ENCODE assay signal across 33 cellular contexts in the genomic region with DNA sequence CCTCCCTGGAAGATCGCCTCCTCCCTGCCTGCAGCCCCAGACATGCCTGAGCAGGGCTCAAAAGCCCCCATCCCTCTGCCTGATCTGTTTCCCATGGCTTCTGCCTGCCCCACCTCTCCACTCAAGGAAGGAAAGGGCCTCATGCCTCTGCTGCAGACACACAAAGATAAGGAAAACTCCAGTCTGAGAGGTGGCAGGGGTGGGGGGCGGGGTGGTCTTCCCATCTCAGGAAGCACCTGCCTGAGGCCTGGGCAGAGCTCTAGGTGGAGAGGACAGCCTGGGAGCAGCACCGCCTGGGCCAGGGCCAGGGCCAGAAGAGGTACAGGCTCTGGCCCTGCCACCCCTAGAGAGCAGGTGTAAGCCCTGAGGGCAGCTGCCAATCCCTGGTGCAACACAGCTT. TPM values are rescaled to one million over a fixed set of nuclear protein-coding genes. Genes with fewer than 3 reads are reported as not detected.
"Had no signal": no experiment of that assay in that cellular context is flagged by ENCODE, and none has a peak within 500 bp of the region (broad histone marks: within the 10 kb centered on the region; RNA-seq: fewer than 3 reads in every experiment).

No MANE protein-coding gene starts in this region.

- H3K36me3 ChIP-seq: adrenal gland, breast epithelium, MG63, Peyer's patch, SJSA1 had no signal

- DNase-seq: activated CD4-positive, alpha-beta T cell treated with anti-CD3 and anti-CD28 coated beads for 36 hours; activated CD4-positive, alpha-beta T cell treated with anti-CD3 and anti-CD28 coated beads, Interleukin-2, amount 10 ng/mL, durations not matched to agents 7 days and 5 days; activated CD4-positive, alpha-beta T cell treated with anti-CD3 and anti-CD28 coated beads, Interleukin-2, amount 50 U/mL, for 48 hours; activated CD8-positive, alpha-beta T cell treated with anti-CD3 and anti-CD28 coated beads, Interleukin-2, amount 10 ng/mL, durations not matched to agents 7 days and 5 days; activated gamma-delta T cell treated with Interleukin-2 at 50 U/mL for 16 hours; activated naive CD4-positive, alpha-beta T cell treated with anti-CD3 and anti-CD28 coated beads for 36 hours; activated T-cell treated with anti-CD3 and anti-CD28 coated beads for 4 hours; activated T-cell treated with anti-CD3 and anti-CD28 coated beads, Interleukin-2, amount 50 U/mL, for 4 hours; adrenal gland; body of pancreas; Kasumi-1; KG1; MG63; NCI-H1048; NCI-H1105 treated with DMSO at 0.1 percent for 48 hours; NCI-H1436 treated with DMSO at 0.1 percent for 48 hours; NCI-H1694 treated with DMSO at 0.1 percent for 48 hours; NCI-H2029; NCI-H345; NCI-H524 treated with DMSO at 0.1 percent for 48 hours; Peyer's patch; RPMI8226; SHP77 treated with DMSO at 0.1 percent for 48 hours; SK-N-SH had no signal

- H3K27ac ChIP-seq: adrenal gland, body of pancreas, breast epithelium, Peyer's patch, SJSA1 had no signal

- H3K4me3 ChIP-seq: adrenal gland, body of pancreas, breast epithelium, MG63, Peyer's patch, SJSA1 had no signal

- H3K9me3 ChIP-seq: adrenal gland, body of pancreas, breast epithelium, MG63, Peyer's patch, SJSA1, SK-N-SH had no signal

- ATAC-seq: activated CD4-positive, alpha-beta T cell treated with anti-CD3 and anti-CD28 coated beads for 36 hours; activated CD4-positive, CD25-positive, alpha-beta regulatory T cell treated with anti-CD3 and anti-CD28 coated beads, Interleukin-2, amount 50 U/mL, for 24 hours; activated CD8-positive, alpha-beta T cell treated with anti-CD3 and anti-CD28 coated beads, Interleukin-2, amount 10 ng/mL, durations not matched to agents 7 days and 5 days; activated naive CD4-positive, alpha-beta T cell treated with anti-CD3 and anti-CD28 coated beads, Interleukin-2, amount 50 U/mL, for 72 hours; activated T-cell treated with anti-CD3 and anti-CD28 coated beads, Interleukin-2, amount 50 U/mL, for 4 hours; body of pancreas; WTC11 had no signal

- H3K27me3 ChIP-seq: body of pancreas had no signal

RNA-seq across cellular contexts. Expression of gene GJB3, which starts 4.1 kb away (rescaled TPM):
- total RNA-seq: activated CD4-positive, alpha-beta T cell treated with anti-CD3 and anti-CD28 coated beads for 36 hours; activated CD4-positive, alpha-beta T cell treated with anti-CD3 and anti-CD28 coated beads, Interleukin-2, amount 10 ng/mL, durations not matched to agents 7 days and 5 days; activated CD8-positive, alpha-beta T cell treated with anti-CD3 and anti-CD28 coated beads, Interleukin-2, amount 10 ng/mL, durations not matched to agents 7 days and 5 days; activated naive CD4-positive, alpha-beta T cell treated with anti-CD3 and anti-CD28 coated beads for 36 hours; activated naive CD4-positive, alpha-beta T cell treated with anti-CD3 and anti-CD28 coated beads, Interleukin-2, amount 50 U/mL, for 72 hours; activated T-cell treated with anti-CD3 and anti-CD28 coated beads, Interleukin-2, amount 50 U/mL, for 4 hours; activated T-helper 1 cell treated with anti-CD3 and anti-CD28 coated beads, Interleukin-12 subunit alpha, Interleukin-12 subunit beta, Interleukin-2, Interleukin-4 antibody, amounts not matched to agents 30 ng/mL and 10 ng/mL and 1 ng/mL, durations not matched to agents 14 hours and 24 hours and 36 hours; cardiac septum; NCI-H460; SJSA1 had no signal
- polyA plus RNA-seq: SK-N-SH had no signal

RNA-seq across cellular contexts. Expression of gene GJA4, which starts 15.9 kb away (rescaled TPM):
- total RNA-seq: activated CD4-positive, alpha-beta T cell treated with anti-CD3 and anti-CD28 coated beads for 36 hours; activated CD4-positive, alpha-beta T cell treated with anti-CD3 and anti-CD28 coated beads, Interleukin-2, amount 10 ng/mL, durations not matched to agents 7 days and 5 days; activated CD8-positive, alpha-beta T cell treated with anti-CD3 and anti-CD28 coated beads, Interleukin-2, amount 10 ng/mL, durations not matched to agents 7 days and 5 days; activated T-helper 1 cell treated with anti-CD3 and anti-CD28 coated beads, Interleukin-12 subunit alpha, Interleukin-12 subunit beta, Interleukin-2, Interleukin-4 antibody, amounts not matched to agents 30 ng/mL and 10 ng/mL and 1 ng/mL, durations not matched to agents 14 hours and 24 hours and 36 hours; astrocyte; NCI-H460; SJSA1 had no signal
- polyA plus RNA-seq: SK-N-SH had no signal

RNA-seq across cellular contexts. Expression of gene GJB4, which starts 17.4 kb away (rescaled TPM):
- total RNA-seq: activated CD4-positive, alpha-beta T cell treated with anti-CD3 and anti-CD28 coated beads for 36 hours; activated CD4-positive, alpha-beta T cell treated with anti-CD3 and anti-CD28 coated beads, Interleukin-2, amount 10 ng/mL, durations not matched to agents 7 days and 5 days; activated CD8-positive, alpha-beta T cell treated with anti-CD3 and anti-CD28 coated beads, Interleukin-2, amount 10 ng/mL, durations not matched to agents 7 days and 5 days; activated naive CD4-positive, alpha-beta T cell treated with anti-CD3 and anti-CD28 coated beads for 36 hours; activated naive CD4-positive, alpha-beta T cell treated with anti-CD3 and anti-CD28 coated beads, Interleukin-2, amount 50 U/mL, for 72 hours; activated T-cell treated with anti-CD3 and anti-CD28 coated beads, Interleukin-2, amount 50 U/mL, for 4 hours; activated T-helper 1 cell treated with anti-CD3 and anti-CD28 coated beads, Interleukin-12 subunit alpha, Interleukin-12 subunit beta, Interleukin-2, Interleukin-4 antibody, amounts not matched to agents 30 ng/mL and 10 ng/mL and 1 ng/mL, durations not matched to agents 14 hours and 24 hours and 36 hours; adrenal gland; astrocyte; body of pancreas; cardiac septum; NCI-H460; Peyer's patch; SJSA1 had no signal
- polyA plus RNA-seq: adrenal gland, SK-N-SH had no signal

RNA-seq across cellular contexts. Expression of gene GJB5, which starts 22.1 kb away (rescaled TPM):
- total RNA-seq: activated CD4-positive, alpha-beta T cell treated with anti-CD3 and anti-CD28 coated beads for 36 hours; activated CD4-positive, alpha-beta T cell treated with anti-CD3 and anti-CD28 coated beads, Interleukin-2, amount 10 ng/mL, durations not matched to agents 7 days and 5 days; activated CD8-positive, alpha-beta T cell treated with anti-CD3 and anti-CD28 coated beads, Interleukin-2, amount 10 ng/mL, durations not matched to agents 7 days and 5 days; activated naive CD4-positive, alpha-beta T cell treated with anti-CD3 and anti-CD28 coated beads for 36 hours; activated naive CD4-positive, alpha-beta T cell treated with anti-CD3 and anti-CD28 coated beads, Interleukin-2, amount 50 U/mL, for 72 hours; activated T-cell treated with anti-CD3 and anti-CD28 coated beads, Interleukin-2, amount 50 U/mL, for 4 hours; activated T-helper 1 cell treated with anti-CD3 and anti-CD28 coated beads, Interleukin-12 subunit alpha, Interleukin-12 subunit beta, Interleukin-2, Interleukin-4 antibody, amounts not matched to agents 30 ng/mL and 10 ng/mL and 1 ng/mL, durations not matched to agents 14 hours and 24 hours and 36 hours; adrenal gland; astrocyte; body of pancreas; cardiac septum; NCI-H460; Peyer's patch; SJSA1 had no signal
- polyA plus RNA-seq: adrenal gland, SK-N-SH had no signal
